Comparison of ENCODE assay signal across 1 cellular context in the genomic region with DNA sequence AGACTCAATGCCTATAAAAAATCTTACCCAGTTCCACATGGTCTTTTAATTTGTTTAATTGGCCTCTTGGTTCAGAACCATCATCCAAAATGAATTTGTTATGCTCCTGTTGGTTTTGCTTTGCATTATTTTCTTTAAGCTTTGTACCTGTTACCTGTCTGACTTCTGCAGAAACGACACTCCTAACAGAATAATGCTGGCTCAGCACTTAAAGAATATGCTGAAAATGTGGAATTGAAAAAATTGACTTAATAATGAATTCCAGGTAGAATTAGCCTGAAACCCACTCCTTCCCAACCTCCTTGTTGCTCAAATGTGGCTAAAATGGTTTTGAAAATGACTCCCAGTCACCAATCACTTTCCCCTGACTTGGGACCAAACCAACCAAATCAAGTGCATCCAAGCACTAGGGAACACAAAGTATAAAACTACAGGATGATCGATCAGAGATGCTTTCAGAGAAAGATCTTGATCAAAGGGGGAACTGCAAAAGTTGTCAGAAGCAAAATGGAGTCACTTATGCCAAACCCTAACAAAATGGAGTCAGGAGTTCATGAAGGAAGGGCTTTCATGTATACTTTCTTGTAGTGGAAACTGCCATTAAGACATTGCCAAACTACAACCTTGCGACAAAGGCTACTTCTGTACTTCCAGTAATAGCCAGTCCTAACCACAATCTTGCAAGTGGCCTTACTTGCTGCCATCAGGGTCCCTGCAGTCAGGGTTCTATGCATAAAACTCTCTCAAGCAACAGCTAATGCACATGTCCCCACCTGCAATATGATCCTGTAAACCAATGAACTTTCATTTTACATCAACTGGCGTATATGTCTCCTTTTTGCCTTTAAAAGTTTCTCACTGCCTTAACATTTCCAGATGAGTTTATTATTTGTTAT.
TF ChIP-seq lines count a peak whose summit lies in the region.

No MANE protein-coding gene starts in this region.

TF ChIP-seq in K562, 482 proteins besides CTCF, POLR2A, EP300 and RAD21 (continued from another document and continues in another):
- TF ChIP-seq ZNF436 (CRISPR knock-in tag; IDR thresholded peaks at IDR 0.05) (no peak), ELF4 (CRISPR knock-in tag; IDR thresholded peaks at IDR 0.05) (no peak), HDAC3 (IDR thresholded peaks at IDR 0.05; ENCODE audit: borderline replicate concordance, partially characterized antibody) (no peak), LCOR (CRISPR knock-in tag; IDR thresholded peaks at IDR 0.05) (no peak), AFF1 (IDR thresholded peaks at IDR 0.05; ENCODE audit: low read depth in 1 of 2, partially characterized antibody in 2 of 2) (no peak), FOS (IDR thresholded peaks at IDR 0.05; ENCODE audit: extremely low read depth, insufficient read length) (no peak), ADNP (tag; IDR thresholded peaks at IDR 0.05) (no peak), STAT5B (CRISPR knock-in tag; IDR thresholded peaks at IDR 0.05) (no peak), MTA2 (IDR thresholded peaks at IDR 0.05; ENCODE audit: low read depth) (no peak), EP400 (IDR thresholded peaks at IDR 0.05) (no peak), NCOR1 (IDR thresholded peaks at IDR 0.05) (no peak), CHD2 (IDR thresholded peaks at IDR 0.05; ENCODE audit: low read depth, low read length) (no peak), ZNF184 (CRISPR knock-in tag; IDR thresholded peaks at IDR 0.05) (no peak), GABPA (tag; conservative IDR thresholded peaks at IDR 0.05; ENCODE audit: low read depth) (peak; percentile 50; the same call in 1 of the 2 replicates), ZNF24 (IDR thresholded peaks at IDR 0.05) (no peak), NCOA4 (IDR thresholded peaks at IDR 0.05; ENCODE audit: partially characterized antibody) (no peak), NFE2 (IDR thresholded peaks at IDR 0.05; ENCODE audit: low read depth) (no peak), EGR1 (conservative IDR thresholded peaks at IDR 0.05) (no peak), ZNF830 (CRISPR knock-in tag; IDR thresholded peaks at IDR 0.05) (no peak), POU5F1 (IDR thresholded peaks at IDR 0.05; ENCODE audit: borderline replicate concordance, low read depth, low read length, partially characterized antibody) (no peak), SLC30A9 (CRISPR knock-in tag; IDR thresholded peaks at IDR 0.05) (no peak), ID3 (CRISPR knock-in tag; IDR thresholded peaks at IDR 0.05) (no peak), ID3 (tag; IDR thresholded peaks at IDR 0.05) (peak; percentile 67), HNRNPL (IDR thresholded peaks at IDR 0.05; ENCODE audit: low read depth, low read length) (no peak), NRF1 (conservative IDR thresholded peaks at IDR 0.05 in 1 of 2, IDR thresholded peaks at IDR 0.05 in 1 of 2) (no peak), PKNOX1 (IDR thresholded peaks at IDR 0.05) (no peak), NELFE (IDR thresholded peaks at IDR 0.05; ENCODE audit: insufficient read depth, insufficient read length) (no peak), ATF4 (CRISPR knock-in tag; IDR thresholded peaks at IDR 0.05) (peak; percentile 70; the same call in 1 of the 2 replicates), ZBTB17 (CRISPR knock-in tag; IDR thresholded peaks at IDR 0.05) (peak; percentile 95), ZNF212 (CRISPR knock-in tag; IDR thresholded peaks at IDR 0.05) (0 out of 2 replicates have a peak, but pooled peaks have one; percentile 54), RBM34 (IDR thresholded peaks at IDR 0.05; ENCODE audit: borderline replicate concordance, insufficient read depth, low read length) (no peak), DDX20 (tag; IDR thresholded peaks at IDR 0.05; ENCODE audit: low read depth) (peak; percentile 77; the same call in 1 of the 2 replicates), FOXM1 (IDR thresholded peaks at IDR 0.05; ENCODE audit: low read depth) (no peak), FOXM1 (CRISPR knock-in tag; IDR thresholded peaks at IDR 0.05; ENCODE audit: low read depth) (no peak), RREB1 (CRISPR knock-in tag; IDR thresholded peaks at IDR 0.05) (peak; percentile 85; the same call in 1 of the 2 replicates), OTX1 (CRISPR knock-in tag; IDR thresholded peaks at IDR 0.05) (no peak), SMARCE1 (IDR thresholded peaks at IDR 0.05) (no peak), TRIM24 (IDR thresholded peaks at IDR 0.05) (no peak), ZFX (CRISPR knock-in tag; IDR thresholded peaks at IDR 0.05) (no peak), FOXK1 (CRISPR knock-in tag; IDR thresholded peaks at IDR 0.05; ENCODE audit: borderline replicate concordance) (no peak), GATAD2B (IDR thresholded peaks at IDR 0.05; ENCODE audit: borderline replicate concordance) (no peak), CCAR2 (IDR thresholded peaks at IDR 0.05; ENCODE audit: low read depth, low read length) (no peak), E2F3 (CRISPR knock-in tag; IDR thresholded peaks at IDR 0.05) (0 out of 2 replicates have a peak, but pooled peaks have one; percentile 40)
- TF ChIP-seq, protein P1, sequence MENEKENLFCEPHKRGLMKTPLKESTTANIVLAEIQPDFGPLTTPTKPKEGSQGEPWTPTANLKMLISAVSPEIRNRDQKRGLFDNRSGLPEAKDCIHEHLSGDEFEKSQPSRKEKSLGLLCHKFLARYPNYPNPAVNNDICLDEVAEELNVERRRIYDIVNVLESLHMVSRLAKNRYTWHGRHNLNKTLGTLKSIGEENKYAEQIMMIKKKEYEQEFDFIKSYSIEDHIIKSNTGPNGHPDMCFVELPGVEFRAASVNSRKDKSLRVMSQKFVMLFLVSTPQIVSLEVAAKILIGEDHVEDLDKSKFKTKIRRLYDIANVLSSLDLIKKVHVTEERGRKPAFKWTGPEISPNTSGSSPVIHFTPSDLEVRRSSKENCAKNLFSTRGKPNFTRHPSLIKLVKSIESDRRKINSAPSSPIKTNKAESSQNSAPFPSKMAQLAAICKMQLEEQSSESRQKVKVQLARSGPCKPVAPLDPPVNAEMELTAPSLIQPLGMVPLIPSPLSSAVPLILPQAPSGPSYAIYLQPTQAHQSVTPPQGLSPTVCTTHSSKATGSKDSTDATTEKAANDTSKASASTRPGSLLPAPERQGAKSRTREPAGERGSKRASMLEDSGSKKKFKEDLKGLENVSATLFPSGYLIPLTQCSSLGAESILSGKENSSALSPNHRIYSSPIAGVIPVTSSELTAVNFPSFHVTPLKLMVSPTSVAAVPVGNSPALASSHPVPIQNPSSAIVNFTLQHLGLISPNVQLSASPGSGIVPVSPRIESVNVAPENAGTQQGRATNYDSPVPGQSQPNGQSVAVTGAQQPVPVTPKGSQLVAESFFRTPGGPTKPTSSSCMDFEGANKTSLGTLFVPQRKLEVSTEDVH (IDR thresholded peaks at IDR 0.05; ENCODE audit: low read depth, partially characterized antibody): no peak
- TF ChIP-seq, protein P2, sequence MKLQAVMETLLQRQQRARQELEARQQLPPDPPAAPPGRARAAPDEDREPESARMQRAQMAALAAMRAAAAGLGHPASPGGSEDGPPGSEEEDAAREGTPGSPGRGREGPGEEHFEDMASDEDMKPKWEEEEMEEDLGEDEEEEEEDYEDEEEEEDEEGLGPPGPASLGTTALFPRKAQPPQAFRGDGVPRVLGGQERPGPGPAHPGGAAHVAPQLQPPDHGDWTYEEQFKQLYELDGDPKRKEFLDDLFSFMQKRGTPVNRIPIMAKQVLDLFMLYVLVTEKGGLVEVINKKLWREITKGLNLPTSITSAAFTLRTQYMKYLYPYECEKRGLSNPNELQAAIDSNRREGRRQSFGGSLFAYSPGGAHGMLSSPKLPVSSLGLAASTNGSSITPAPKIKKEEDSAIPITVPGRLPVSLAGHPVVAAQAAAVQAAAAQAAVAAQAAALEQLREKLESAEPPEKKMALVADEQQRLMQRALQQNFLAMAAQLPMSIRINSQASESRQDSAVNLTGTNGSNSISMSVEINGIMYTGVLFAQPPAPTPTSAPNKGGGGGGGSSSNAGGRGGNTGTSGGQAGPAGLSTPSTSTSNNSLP (IDR thresholded peaks at IDR 0.05; ENCODE audit: borderline replicate concordance, low read depth, low read length): no peak
